ENCODE assay signal across 9 cellular contexts in genomic region chr6:109007521-109007920, GRCh38.
DNase-seq lines count a peak whose midpoint lies in the region; ATAC-seq, FAIRE-seq and TF ChIP-seq lines count a peak whose summit lies in the region.
"Had no signal": no experiment of that assay in that cellular context is flagged by ENCODE, and none has a peak within 500 bp of the region (broad histone marks: within the 10 kb centered on the region; RNA-seq: fewer than 3 reads in every experiment).

No MANE protein-coding gene starts in this region.

- H3K9me2 ChIP-seq in PC-3 (replicated peaks; ENCODE audit: low read length), result no peaks in the 10 kb centered on the region

- DNase-seq in left ventricle myocardium inferior, result no peak
- DNase-seq in Right ventricle myocardium inferior (ENCODE audit: missing footprints), result no peak
- DNase-seq in bronchial epithelial cell (ENCODE audit: low read depth), result no peak
- no peak for DNase-seq in naive B cell
- no peak for DNase-seq in uterus
- no peak for DNase-seq in NK-92 treated with Interleukin-12 subunit alpha and Interleukin-12 subunit beta, amount 100 ng/mL, for 24 hours (lab: John Stamatoyannopoulos, UW)
- no peak for DNase-seq in PC-3
- no peak for DNase-seq in putamen (ENCODE audit: low spot score)
- DNase-seq: NCI-H1694 had no signal

- FAIRE-seq in bronchial epithelial cell (lab: Jason Lieb, UNC), result no peak

- BruUV-seq in PC-3 (replicated peaks; lab: Mats Ljungman, UMichigan), result no TSS peak

- H3K36me3 Mint-ChIP-seq in naive B cell, result no peaks in the 10 kb centered on the region

- peak overlapping the region; percentile 76 to 99 (median 94) for H3K4me3 Mint-ChIP-seq in naive B cell

- H3K4me3 ChIP-seq in left ventricle myocardium inferior (peak overlapping the region; percentile 88), bronchial epithelial cell (ENCODE audit: low read depth, low read length) (peak overlapping the region; percentile 100), uterus (peak overlapping the region; percentile 60 to 76), PC-3 (ENCODE audit: low read length) (no peak overlapping the region)

- no peaks in the 10 kb centered on the region for H4K20me1 ChIP-seq in PC-3 (ENCODE audit: low read length)

- H3K4me1 ChIP-seq in left ventricle myocardium inferior, result peaks cover 80% of the 10 kb centered on the region
- peaks cover 0 to 8% of the 10 kb centered on the region in 2 donors for H3K4me1 ChIP-seq in uterus
- peaks cover 23% of the 10 kb centered on the region for H3K4me1 ChIP-seq in PC-3 (ENCODE audit: insufficient read depth, low read length)

- peak overlapping the region in 2 of 6 donors; percentile 82 to 84 for H3K27ac Mint-ChIP-seq in naive B cell

- no peaks in the 10 kb centered on the region for H3K27me3 Mint-ChIP-seq in naive B cell

- CTCF ChIA-PET in PC-3 (lab: Charles Lee), result no interaction called here

- no peak overlapping the region for H3K9ac ChIP-seq in PC-3 (ENCODE audit: low read length)

- no peak for TF ChIP-seq POLR2A in uterus (IDR thresholded peaks at IDR 0.05)

- H3F3A ChIP-seq in PC-3 (ENCODE audit: low read length, unreplicated experiment), result no peaks in the 10 kb centered on the region

- ATAC-seq in Right ventricle myocardium inferior, result no peak
- no peak for ATAC-seq in naive B cell (ENCODE audit: low read depth in 2 of 2)
- ATAC-seq in PC-3, result no peak

- intact Hi-C loops in left ventricle myocardium inferior (cut with micrococcal nuclease), result loop anchor here (10.0 kb wide), 1 partner anchor 63 kb away; no protein-coding TSS in a partner anchor
- intact Hi-C loops in Right ventricle myocardium inferior (cut with DNase I), result loop anchor here (5.0 kb wide), 2 partner anchors 65 to 105 kb away; no protein-coding TSS in a partner anchor
- intact Hi-C loops in uterus (cut with DNase I; ENCODE audit: low total_unique reads), result loop anchor here (10.0 kb wide), 1 partner anchor 53 kb away; no protein-coding TSS in a partner anchor
- intact Hi-C loops in PC-3 (cut with micrococcal nuclease), result no loop called here

- peaks cover 24 to 61% (median 42%) of the 10 kb centered on the region in 3 donors for H3K4me1 Mint-ChIP-seq in naive B cell

- no peaks in the 10 kb centered on the region for H3K27me3 ChIP-seq in left ventricle myocardium inferior (ENCODE audit: low read depth)
- no peaks in the 10 kb centered on the region for H3K27me3 ChIP-seq in bronchial epithelial cell (ENCODE audit: control insufficient read depth, insufficient read depth, low read length)
- no peaks in the 10 kb centered on the region for H3K27me3 ChIP-seq in uterus
- no peaks in the 10 kb centered on the region for H3K27me3 ChIP-seq in PC-3 (ENCODE audit: low read length)

- no peak overlapping the region for H3K4me2 ChIP-seq in PC-3 (ENCODE audit: low read length)

- H3K79me2 ChIP-seq in PC-3 (ENCODE audit: low read length), result no peaks in the 10 kb centered on the region

- no peaks in the 10 kb centered on the region for H3K36me3 ChIP-seq in left ventricle myocardium inferior
- H3K36me3 ChIP-seq in bronchial epithelial cell (ENCODE audit: control insufficient read depth, insufficient read depth, low read length), result no peaks in the 10 kb centered on the region
- no peaks in the 10 kb centered on the region for H3K36me3 ChIP-seq in uterus
- H3K36me3 ChIP-seq in PC-3 (ENCODE audit: low read depth, low read length), result no peaks in the 10 kb centered on the region

- H2AFZ ChIP-seq in PC-3 (ENCODE audit: low read length), result no peak overlapping the region

- H3K9me3 ChIP-seq in left ventricle myocardium inferior (replicated peaks), result no peaks in the 10 kb centered on the region
- no peaks in the 10 kb centered on the region for H3K9me3 ChIP-seq in uterus
- no peaks in the 10 kb centered on the region for H3K9me3 ChIP-seq in PC-3 (ENCODE audit: low read length)

- TF ChIP-seq CTCF in left ventricle myocardium inferior (IDR thresholded peaks at IDR 0.05; ENCODE audit: borderline replicate concordance) (no peak), bronchial epithelial cell (IDR thresholded peaks at IDR 0.05; ENCODE audit: insufficient read depth, low read length, severe bottlenecking) (no peak), uterus (IDR thresholded peaks at IDR 0.05) (no peak), PC-3 (conservative IDR thresholded peaks at IDR 0.05; ENCODE audit: low read depth, low read length) (no peak)

- H3K27ac ChIP-seq in left ventricle myocardium inferior (replicated peaks) (peak overlapping the region; percentile 97), uterus (peak overlapping the region; percentile 96 to 97), PC-3 (ENCODE audit: low read length) (no peak overlapping the region)

- H3K9me3 Mint-ChIP-seq in naive B cell, result no peaks in the 10 kb centered on the region

- POLR2A ChIA-PET in PC-3 (lab: Charles Lee; ENCODE audit: unreplicated experiment), result no interaction called here
